ENCODE assay signal across 27 cellular contexts in genomic region chr20:39145921-39146320, GRCh38.
"Had no signal": no experiment of that assay in that cellular context is flagged by ENCODE, and none has a peak within 500 bp of the region (broad histone marks: within the 10 kb centered on the region; RNA-seq: fewer than 3 reads in every experiment).

No MANE protein-coding gene starts in this region.

- H3K4me3 ChIP-seq: ascending aorta, breast epithelium, cardiac muscle cell, colonic mucosa, esophagus squamous epithelium had no signal

- H3K27ac Mint-ChIP-seq: activated CD4-positive, alpha-beta memory T cell treated with anti-CD3 and anti-CD28 coated beads, Interleukin-2, amount 10 ng/mL, durations not matched to agents 7 days and 5 days; activated CD4-positive, alpha-beta T cell treated with anti-CD3 and anti-CD28 coated beads, Interleukin-2, amount 10 ng/mL, durations not matched to agents 7 days and 5 days; activated naive CD4-positive, alpha-beta T cell treated with anti-CD3 and anti-CD28 coated beads, Interleukin-2, amount 10 ng/mL, durations not matched to agents 7 days and 5 days; activated naive CD4-positive, alpha-beta T cell treated with anti-CD3 and anti-CD28 coated beads, Interleukin-2, amount 50 U/mL, for 72 hours; activated naive CD8-positive, alpha-beta T cell treated with anti-CD3 and anti-CD28 coated beads, Interleukin-2, amount 10 ng/mL, durations not matched to agents 7 days and 5 days; activated T-cell treated with anti-CD3 and anti-CD28 coated beads, Interleukin-2, amount 50 U/mL, for 24 hours; activated T-cell treated with anti-CD3 and anti-CD28 coated beads, Interleukin-2, amount 50 U/mL, for 72 hours; brain had no signal

- H3K4me1 Mint-ChIP-seq: activated CD4-positive, alpha-beta memory T cell treated with anti-CD3 and anti-CD28 coated beads, Interleukin-2, amount 10 ng/mL, durations not matched to agents 7 days and 5 days; activated CD4-positive, alpha-beta T cell treated with anti-CD3 and anti-CD28 coated beads, Interleukin-2, amount 10 ng/mL, durations not matched to agents 7 days and 5 days; activated naive CD4-positive, alpha-beta T cell treated with anti-CD3 and anti-CD28 coated beads, Interleukin-2, amount 10 ng/mL, durations not matched to agents 7 days and 5 days; activated naive CD8-positive, alpha-beta T cell treated with anti-CD3 and anti-CD28 coated beads, Interleukin-2, amount 10 ng/mL, durations not matched to agents 7 days and 5 days; brain had no signal

- H3K36me3 Mint-ChIP-seq: activated naive CD4-positive, alpha-beta T cell treated with anti-CD3 and anti-CD28 coated beads, Interleukin-2, amount 10 ng/mL, durations not matched to agents 7 days and 5 days; activated naive CD4-positive, alpha-beta T cell treated with anti-CD3 and anti-CD28 coated beads, Interleukin-2, amount 50 U/mL, for 72 hours; activated naive CD8-positive, alpha-beta T cell treated with anti-CD3 and anti-CD28 coated beads, Interleukin-2, amount 10 ng/mL, durations not matched to agents 7 days and 5 days; brain had no signal

- DNase-seq: activated CD4-positive, alpha-beta memory T cell treated with anti-CD3 and anti-CD28 coated beads, Interleukin-2, amount 10 ng/mL, durations not matched to agents 7 days and 5 days; activated CD4-positive, alpha-beta T cell treated with anti-CD3 and anti-CD28 coated beads for 1 hour; activated CD4-positive, alpha-beta T cell treated with anti-CD3 and anti-CD28 coated beads for 4 hours; activated CD4-positive, alpha-beta T cell treated with anti-CD3 and anti-CD28 coated beads, Interleukin-2, amount 10 ng/mL, durations not matched to agents 7 days and 5 days; activated CD4-positive, alpha-beta T cell treated with anti-CD3 and anti-CD28 coated beads, Interleukin-2, amount 50 U/mL, for 4 hours; activated CD8-positive, alpha-beta memory T cell treated with anti-CD3 and anti-CD28 coated beads, Interleukin-2, amount 50 U/mL, for 48 hours; activated gamma-delta T cell; activated naive CD4-positive, alpha-beta T cell; activated naive CD4-positive, alpha-beta T cell treated with anti-CD3 and anti-CD28 coated beads, Interleukin-2, amount 10 ng/mL, durations not matched to agents 7 days and 5 days; activated naive CD8-positive, alpha-beta T cell treated with anti-CD3 and anti-CD28 coated beads, Interleukin-2, amount 10 ng/mL, durations not matched to agents 7 days and 5 days; activated T-cell treated with anti-CD3 and anti-CD28 coated beads for 4 hours; activated T-cell treated with anti-CD3 and anti-CD28 coated beads, Interleukin-2, amount 50 U/mL, for 24 hours; activated T-cell treated with anti-CD3 and anti-CD28 coated beads, Interleukin-2, amount 50 U/mL, for 72 hours; central memory CD4-positive, alpha-beta T cell; cerebellar nuclear complex; colonic mucosa; effector CD8-positive, alpha-beta T cell; esophagus squamous epithelium; foreskin melanocyte; head of caudate nucleus; T-helper 2 cell had no signal

- H3K9me3 Mint-ChIP-seq: activated CD4-positive, alpha-beta memory T cell treated with anti-CD3 and anti-CD28 coated beads, Interleukin-2, amount 10 ng/mL, durations not matched to agents 7 days and 5 days; activated CD4-positive, alpha-beta T cell treated with anti-CD3 and anti-CD28 coated beads, Interleukin-2, amount 10 ng/mL, durations not matched to agents 7 days and 5 days; activated naive CD4-positive, alpha-beta T cell treated with anti-CD3 and anti-CD28 coated beads, Interleukin-2, amount 10 ng/mL, durations not matched to agents 7 days and 5 days; activated naive CD4-positive, alpha-beta T cell treated with anti-CD3 and anti-CD28 coated beads, Interleukin-2, amount 50 U/mL, for 72 hours; activated T-cell treated with anti-CD3 and anti-CD28 coated beads, Interleukin-2, amount 50 U/mL, for 72 hours had no signal

- H3K27me3 ChIP-seq: ascending aorta, cardiac muscle cell, colonic mucosa had no signal

- H3K4me3 Mint-ChIP-seq: activated CD4-positive, alpha-beta memory T cell treated with anti-CD3 and anti-CD28 coated beads, Interleukin-2, amount 10 ng/mL, durations not matched to agents 7 days and 5 days; activated CD4-positive, alpha-beta T cell treated with anti-CD3 and anti-CD28 coated beads, Interleukin-2, amount 10 ng/mL, durations not matched to agents 7 days and 5 days; activated naive CD4-positive, alpha-beta T cell treated with anti-CD3 and anti-CD28 coated beads, Interleukin-2, amount 10 ng/mL, durations not matched to agents 7 days and 5 days; activated naive CD8-positive, alpha-beta T cell treated with anti-CD3 and anti-CD28 coated beads, Interleukin-2, amount 10 ng/mL, durations not matched to agents 7 days and 5 days; activated T-cell treated with anti-CD3 and anti-CD28 coated beads, Interleukin-2, amount 50 U/mL, for 24 hours; activated T-cell treated with anti-CD3 and anti-CD28 coated beads, Interleukin-2, amount 50 U/mL, for 72 hours; brain had no signal

- H3K4me1 ChIP-seq: ascending aorta, breast epithelium, colonic mucosa, esophagus squamous epithelium had no signal

- H3K36me3 ChIP-seq: ascending aorta, breast epithelium, cardiac muscle cell, colonic mucosa, esophagus squamous epithelium had no signal

- H3K27me3 Mint-ChIP-seq: activated naive CD4-positive, alpha-beta T cell treated with anti-CD3 and anti-CD28 coated beads, Interleukin-2, amount 10 ng/mL, durations not matched to agents 7 days and 5 days had no signal

- ATAC-seq: activated naive CD4-positive, alpha-beta T cell treated with anti-CD3 and anti-CD28 coated beads, Interleukin-2, amount 50 U/mL, for 72 hours; activated T-cell treated with anti-CD3 and anti-CD28 coated beads, Interleukin-2, amount 50 U/mL, for 72 hours had no signal

- H3K9me3 ChIP-seq: ascending aorta, breast epithelium, colonic mucosa, esophagus squamous epithelium had no signal

- H3K27ac ChIP-seq: ascending aorta, breast epithelium, cardiac muscle cell, colonic mucosa, epithelial cell of prostate, esophagus squamous epithelium had no signal
